Comparison of ENCODE assay signal across 15 cellular contexts in genomic region chr20:63897978-63898561, GRCh38. TPM values are rescaled to one million over a fixed set of nuclear protein-coding genes. Genes with fewer than 3 reads are reported as not detected.
DNase-seq lines count a peak whose midpoint lies in the region; ATAC-seq, FAIRE-seq and TF ChIP-seq lines count a peak whose summit lies in the region.
"Had no signal": no experiment of that assay in that cellular context is flagged by ENCODE, and none has a peak within 500 bp of the region (broad histone marks: within the 10 kb centered on the region; RNA-seq: fewer than 3 reads in every experiment).

No MANE protein-coding gene starts in this region.

- no peak for TF ChIP-seq RAD21 in HepG2 (CRISPR knock-in tag; IDR thresholded peaks at IDR 0.05)

- no peaks in the 10 kb centered on the region for H3K27me3 Mint-ChIP-seq in activated CD4-positive, alpha-beta memory T cell treated with anti-CD3 and anti-CD28 coated beads for 36 hours
- H3K27me3 Mint-ChIP-seq in immature natural killer cell (ENCODE audit: low read depth in 3 of 3): peaks cover 9 to 13% (median 10%) of the 10 kb centered on the region in 3 donors

- DNase-seq in HepG2 (ENCODE audit: low spot score): no peak
- no peak for DNase-seq in right lobe of liver
- DNase-seq in activated CD4-positive, alpha-beta memory T cell treated with anti-CD3 and anti-CD28 coated beads for 36 hours: no peak
- DNase-seq in immature natural killer cell: no peak
- DNase-seq in stomach: no peak
- DNase-seq in DMS79 treated with DMSO at 0.1 percent for 48 hours (lab: John Stamatoyannopoulos, UW): no peak
- no peak for DNase-seq in hepatic stellate cell (ENCODE audit: low spot score)
- DNase-seq: activated CD4-positive, CD25-positive, alpha-beta regulatory T cell treated with anti-CD3 and anti-CD28 coated beads, Interleukin-2, amount 50 U/mL, for 72 hours; activated effector memory CD4-positive, alpha-beta T cell treated with anti-CD3 and anti-CD28 coated beads, Interleukin-2, amount 50 U/mL, for 16 hours; NCI-H1105 had no signal

- H3K4me1 Mint-ChIP-seq in activated CD4-positive, alpha-beta memory T cell treated with anti-CD3 and anti-CD28 coated beads for 36 hours (ENCODE audit: low read depth): peaks cover 59% of the 10 kb centered on the region
- H3K4me1 Mint-ChIP-seq in immature natural killer cell: peaks cover 61 to 69% of the 10 kb centered on the region in 2 donors

- TF ChIP-seq CTCF in HepG2 (CRISPR knock-in tag; IDR thresholded peaks at IDR 0.05) (no peak), right lobe of liver (IDR thresholded peaks at IDR 0.05) (no peak), stomach (IDR thresholded peaks at IDR 0.05) (no peak)

- H3K9me3 Mint-ChIP-seq in activated CD4-positive, alpha-beta memory T cell treated with anti-CD3 and anti-CD28 coated beads for 36 hours: no peaks in the 10 kb centered on the region
- H3K9me3 Mint-ChIP-seq in immature natural killer cell: no peaks in the 10 kb centered on the region

- 92% methylated on average over 6 of the region's 6 CpGs for WGBS in HepG2 (ENCODE audit: low lambda C conversion rate)
- WGBS in right lobe of liver (ENCODE audit: insufficient coverage, low coverage, low lambda C conversion rate, missing lambda C conversion rate): 78% methylated on average over 6 of the region's 6 CpGs
- WGBS in stomach, 5 donors: 43 to 70% (median 59%) methylated on average over 6 of the region's 6 CpGs

- CTCF ChIA-PET in HepG2 (lab: Yijun Ruan, JAX; ENCODE audit: low intra/inter-chr PET ratio, low total read pairs): no interaction called here
- CTCF ChIA-PET in activated CD4-positive, alpha-beta memory T cell treated with anti-CD3 and anti-CD28 coated beads for 36 hours (lab: Charles Lee): interaction anchor here (1.2 kb wide), 1 partner anchor 76 kb away, joined by 5 read pairs; no protein-coding TSS in a partner anchor

- H3K27ac ChIP-seq in HepG2 (ENCODE audit: extremely low read length, insufficient read depth, low read length) (peak overlapping the region; percentile 0), right lobe of liver (no peak overlapping the region), stomach (peak overlapping the region; percentile 59 to 95 (median 88))

- peaks cover 8 to 12% of the 10 kb centered on the region in 2 experiments for H3K36me3 ChIP-seq in HepG2 (replicated peaks in 1 of 2; ENCODE audit: control insufficient read depth in 1 of 2, insufficient read depth in 2 of 2, low read length in 2 of 2)
- H3K36me3 ChIP-seq in right lobe of liver: peaks cover 0 to 3% (median 0%) of the 10 kb centered on the region in 4 donors
- H3K36me3 ChIP-seq in stomach: peaks cover 0 to 7% (median 3%) of the 10 kb centered on the region in 4 donors

- H4K20me1 ChIP-seq in HepG2 (ENCODE audit: insufficient read depth, low read length): peaks cover 43% of the 10 kb centered on the region; the same call in 1 of the 2 replicates

- ATAC-seq in HepG2 (no peak), right lobe of liver (no peak), HG02588 (IDR thresholded peaks at IDR 0.05; ENCODE audit: unreplicated experiment) (no peak)

- no peak for TF ChIP-seq EP300 in HepG2 (IDR thresholded peaks at IDR 0.05; ENCODE audit: low read depth in 2 of 2, low read length in 2 of 2)
- TF ChIP-seq EP300 in HepG2 (CRISPR knock-in tag; IDR thresholded peaks at IDR 0.05; ENCODE audit: borderline replicate concordance): no peak
- TF ChIP-seq EP300 in stomach (IDR thresholded peaks at IDR 0.05): no peak

- no peak for FAIRE-seq in HepG2 (lab: Jason Lieb, UNC)

- no peaks in the 10 kb centered on the region for H3K9me3 ChIP-seq in HepG2 (ENCODE audit: low read length)
- H3K9me3 ChIP-seq in right lobe of liver: no peaks in the 10 kb centered on the region
- H3K9me3 ChIP-seq in stomach: no peaks in the 10 kb centered on the region

- TF ChIP-seq POLR2A in HepG2 (IDR thresholded peaks at IDR 0.05; ENCODE audit: insufficient read depth in 1 of 2, low read depth in 2 of 2, low read length in 2 of 2): no peak; a peak in 1 of 4 replicates
- no peak for TF ChIP-seq POLR2A in right lobe of liver (IDR thresholded peaks at IDR 0.05)
- no peak for TF ChIP-seq POLR2A in stomach (IDR thresholded peaks at IDR 0.05)

- POLR2A ChIA-PET in HepG2 (lab: Yijun Ruan, JAX): interaction anchor here (2.6 to 4.7 kb wide), 3 partner anchors 33 to 82 kb away, joined by 26 to 71 read pairs (median 29); partner anchors contain the start of genes PRPF6, SAMD10, TPD52L2 and UCKL1
- POLR2A ChIA-PET in activated CD4-positive, alpha-beta memory T cell treated with anti-CD3 and anti-CD28 coated beads for 36 hours (lab: Charles Lee): no interaction called here

- H3K4me3 Mint-ChIP-seq in activated CD4-positive, alpha-beta memory T cell treated with anti-CD3 and anti-CD28 coated beads for 36 hours: no peak overlapping the region
- peak overlapping the region in 4 of 5 donors; percentile 29 to 63 (median 44) for H3K4me3 Mint-ChIP-seq in immature natural killer cell

- no peak overlapping the region for H3K4me2 ChIP-seq in HepG2 (ENCODE audit: low read depth, low read length)

- H3K27me3 ChIP-seq in HepG2 (ENCODE audit: control insufficient read depth in 1 of 2, insufficient read depth in 2 of 2, low read length in 2 of 2): no peaks in the 10 kb centered on the region; a peak in 1 of 5 replicates
- no peaks in the 10 kb centered on the region for H3K27me3 ChIP-seq in right lobe of liver
- no peaks in the 10 kb centered on the region for H3K27me3 ChIP-seq in stomach

- peaks cover 19% of the 10 kb centered on the region for H3K36me3 Mint-ChIP-seq in activated CD4-positive, alpha-beta memory T cell treated with anti-CD3 and anti-CD28 coated beads for 36 hours
- H3K36me3 Mint-ChIP-seq in immature natural killer cell: peaks cover 0 to 3% (median 0%) of the 10 kb centered on the region in 3 donors

- peak overlapping the region; percentile 36 for H3K27ac Mint-ChIP-seq in activated CD4-positive, alpha-beta memory T cell treated with anti-CD3 and anti-CD28 coated beads for 36 hours
- peak overlapping the region; percentile 55 to 98 (median 74) for H3K27ac Mint-ChIP-seq in immature natural killer cell

- H3K79me2 ChIP-seq in HepG2 (ENCODE audit: insufficient read depth, low read length): peaks cover 67% of the 10 kb centered on the region

- in situ Hi-C loops in HepG2 (cut with HindIII; ENCODE audit: extremely low pct_ligation_motif_present, low pct_unique_long_range_greater_than_20kb): no loop called here

- H3K4me1 ChIP-seq in HepG2 (ENCODE audit: insufficient read depth, low read length): peaks cover 57% of the 10 kb centered on the region
- peaks cover 0 to 37% (median 9%) of the 10 kb centered on the region in 4 donors for H3K4me1 ChIP-seq in right lobe of liver
- H3K4me1 ChIP-seq in stomach: peaks cover 43 to 86% (median 67%) of the 10 kb centered on the region in 4 donors

- intact Hi-C loops in HepG2 (cut with micrococcal nuclease; ENCODE audit: unreplicated experiment): no loop called here
- intact Hi-C loops in right lobe of liver (cut with DNase I): no loop called here
- intact Hi-C loops in activated CD4-positive, alpha-beta memory T cell treated with anti-CD3 and anti-CD28 coated beads for 36 hours (cut with micrococcal nuclease): loop anchor here (2.0 to 10.0 kb wide), 3 partner anchors 25 to 167 kb away; partner anchors contain the start of genes SAMD10 and TCEA2
- intact Hi-C loops in stomach (cut with DNase I; ENCODE audit: low total_unique reads): no loop called here

- no peak overlapping the region for H3K4me3 ChIP-seq in HepG2 (replicated peaks in 1 of 3; ENCODE audit: insufficient read depth in 1 of 3, low read depth in 2 of 3, low read length in 3 of 3)
- no peak overlapping the region for H3K4me3 ChIP-seq in right lobe of liver
- H3K4me3 ChIP-seq in stomach: peak overlapping the region in 1 of 4 donors; percentile 61

- no peak overlapping the region for H2AFZ ChIP-seq in HepG2 (ENCODE audit: low read length)

- peak overlapping the region; percentile 7; the same call in 1 of the 2 replicates for H3K9ac ChIP-seq in HepG2 (ENCODE audit: insufficient read depth, low read depth, low read length)

- no TSS peak for BruUV-seq in HepG2 (replicated peaks; lab: Mats Ljungman, UMichigan)

RNA-seq across cellular contexts. Expression of gene DNAJC5, which starts 3.1 kb away (rescaled TPM):
- total RNA-seq in HepG2 (2016; rRNA removed; fragmentation: Illumina TruSeq; extraction: Trizol) (54.3 and 64.5 TPM in 2 replicates), right lobe of liver (10 to 100 TPM; 10.7 to 26.0 (median 15.1) TPM), stomach (10 to 100 TPM; 23.7 to 60.1 (median 52.7) TPM)
- total RNA-seq in HepG2 (2016; cell fraction: cytosol; rRNA removed; fragmentation: Illumina TruSeq; extraction: Trizol; ENCODE audit: low read depth): 11.9 and 12.0 TPM in 2 replicates
- total RNA-seq in HepG2 (2016; cell fraction: insoluble cytoplasmic fraction; rRNA removed; fragmentation: Illumina TruSeq; extraction: Trizol): 48.4 and 65.4 TPM in 2 replicates
- 20.9 and 21.3 TPM in 2 replicates for total RNA-seq in HepG2 (2016; cell fraction: membrane; rRNA removed; fragmentation: Illumina TruSeq; extraction: Trizol)
- 36.9 and 44.3 TPM in 2 replicates for total RNA-seq in HepG2 (2016; cell fraction: nucleus; rRNA removed; fragmentation: Illumina TruSeq; extraction: Trizol)
- polyA plus RNA-seq in HepG2 (2011; rRNA removed) (42.8 and 51.8 TPM in 2 replicates), immature natural killer cell (1 to 10 TPM; 1.4 to 8.2 (median 2.9) TPM), stomach (10 to 100 TPM; 23.1 to 26.4 (median 25.6) TPM)
- 50.7 and 53.5 TPM in 2 replicates for polyA plus RNA-seq in HepG2 (2011; cell fraction: cytosol; rRNA removed)
- 53.1 and 56.7 TPM in 2 replicates for polyA plus RNA-seq in HepG2 (2011; cell fraction: nucleus; rRNA removed)
- polyA plus RNA-seq in HepG2 (2012): 35.9 and 42.1 TPM in 2 replicates
- 6.9 and 7.7 TPM in 2 replicates for polyA plus RNA-seq in HepG2 (2016; cell fraction: cytosol; fragmentation: Illumina TruSeq; extraction: Trizol; ENCODE audit: low read depth)
- 37.7 and 43.6 TPM in 2 replicates for polyA plus RNA-seq in HepG2 (2016; cell fraction: insoluble cytoplasmic fraction; fragmentation: Illumina TruSeq; extraction: Trizol; ENCODE audit: low read depth)
- polyA plus RNA-seq in HepG2 (2016; cell fraction: membrane; fragmentation: Illumina TruSeq; extraction: Trizol; ENCODE audit: low read depth): 11.5 and 11.7 TPM in 2 replicates
- 52.1 and 53.7 TPM in 2 replicates for polyA plus RNA-seq in HepG2 (2016; cell fraction: nucleus; fragmentation: Illumina TruSeq; extraction: Trizol; ENCODE audit: insufficient read depth, low read depth)
- 45.9 and 137 TPM in 2 replicates for polyA minus RNA-seq in HepG2 (2011; rRNA and poly(A)+ RNA removed; ENCODE audit: low replicate concordance)
- polyA minus RNA-seq in HepG2 (2011; cell fraction: cytosol; rRNA and poly(A)+ RNA removed): 49.8 and 50.2 TPM in 2 replicates
- polyA minus RNA-seq in HepG2 (2011; cell fraction: nucleus; rRNA and poly(A)+ RNA removed): 27.8 and 28.3 TPM in 2 replicates
- 10 to 100 TPM; 33.7 to 33.8 TPM for total RNA-seq in activated CD4-positive, alpha-beta memory T cell treated with anti-CD3 and anti-CD28 coated beads for 36 hours

RNA-seq across cellular contexts. Expression of gene TPD52L2, which starts 33.0 kb away (rescaled TPM):
- total RNA-seq in HepG2 (2016; rRNA removed; fragmentation: Illumina TruSeq; extraction: Trizol) (156 and 187 TPM in 2 replicates), right lobe of liver (10 to 100 TPM; 20.1 to 46.8 (median 30.5) TPM), stomach (10 to 100 TPM; 42.0 to 53.1 (median 45.5) TPM)
- 17.3 and 18.9 TPM in 2 replicates for total RNA-seq in HepG2 (2016; cell fraction: cytosol; rRNA removed; fragmentation: Illumina TruSeq; extraction: Trizol; ENCODE audit: low read depth)
- total RNA-seq in HepG2 (2016; cell fraction: insoluble cytoplasmic fraction; rRNA removed; fragmentation: Illumina TruSeq; extraction: Trizol): 159 and 183 TPM in 2 replicates
- total RNA-seq in HepG2 (2016; cell fraction: membrane; rRNA removed; fragmentation: Illumina TruSeq; extraction: Trizol): 68.0 and 74.8 TPM in 2 replicates
- total RNA-seq in HepG2 (2016; cell fraction: nucleus; rRNA removed; fragmentation: Illumina TruSeq; extraction: Trizol): 80.6 and 85.7 TPM in 2 replicates
- polyA plus RNA-seq in HepG2 (2011; rRNA removed) (184 and 198 TPM in 2 replicates), immature natural killer cell (10 to 100 TPM; 67.5 to 90.8 (median 79.3) TPM), stomach (10 to 100 TPM; 72.8 to 75.6 (median 73.3) TPM)
- 197 and 204 TPM in 2 replicates for polyA plus RNA-seq in HepG2 (2011; cell fraction: cytosol; rRNA removed)
- polyA plus RNA-seq in HepG2 (2011; cell fraction: nucleus; rRNA removed): 163 and 169 TPM in 2 replicates
- 96.3 and 115 TPM in 2 replicates for polyA plus RNA-seq in HepG2 (2012)
- 18.7 and 19.4 TPM in 2 replicates for polyA plus RNA-seq in HepG2 (2016; cell fraction: cytosol; fragmentation: Illumina TruSeq; extraction: Trizol; ENCODE audit: low read depth)
- 188 and 207 TPM in 2 replicates for polyA plus RNA-seq in HepG2 (2016; cell fraction: insoluble cytoplasmic fraction; fragmentation: Illumina TruSeq; extraction: Trizol; ENCODE audit: low read depth)
- polyA plus RNA-seq in HepG2 (2016; cell fraction: membrane; fragmentation: Illumina TruSeq; extraction: Trizol; ENCODE audit: low read depth): 59.6 and 59.7 TPM in 2 replicates
- 162 and 173 TPM in 2 replicates for polyA plus RNA-seq in HepG2 (2016; cell fraction: nucleus; fragmentation: Illumina TruSeq; extraction: Trizol; ENCODE audit: insufficient read depth, low read depth)
- 128 and 150 TPM in 2 replicates for polyA minus RNA-seq in HepG2 (2011; rRNA and poly(A)+ RNA removed; ENCODE audit: low replicate concordance)
- polyA minus RNA-seq in HepG2 (2011; cell fraction: cytosol; rRNA and poly(A)+ RNA removed): 114 and 118 TPM in 2 replicates
- 47.3 and 56.6 TPM in 2 replicates for polyA minus RNA-seq in HepG2 (2011; cell fraction: nucleus; rRNA and poly(A)+ RNA removed)
- total RNA-seq in activated CD4-positive, alpha-beta memory T cell treated with anti-CD3 and anti-CD28 coated beads for 36 hours: 10 to 100 TPM; 67.8 to 70.8 TPM

RNA-seq across cellular contexts. Expression of gene ABHD16B, which starts 36.8 kb away (rescaled TPM):
- total RNA-seq in HepG2 (2016; rRNA removed; fragmentation: Illumina TruSeq; extraction: Trizol) (not detected in 2 replicates), right lobe of liver (not detected), stomach (not detected)
- not detected in 2 replicates for total RNA-seq in HepG2 (2016; cell fraction: cytosol; rRNA removed; fragmentation: Illumina TruSeq; extraction: Trizol; ENCODE audit: low read depth)
- total RNA-seq in HepG2 (2016; cell fraction: insoluble cytoplasmic fraction; rRNA removed; fragmentation: Illumina TruSeq; extraction: Trizol): not detected in 2 replicates
- total RNA-seq in HepG2 (2016; cell fraction: membrane; rRNA removed; fragmentation: Illumina TruSeq; extraction: Trizol): not detected in 2 replicates
- not detected in 2 replicates for total RNA-seq in HepG2 (2016; cell fraction: nucleus; rRNA removed; fragmentation: Illumina TruSeq; extraction: Trizol)
- polyA plus RNA-seq in HepG2 (2011; rRNA removed) (not detected in 2 replicates), immature natural killer cell (under 1 TPM in 1 of 3 donors, not detected in 2; 0.34 TPM), stomach (under 1 TPM in 2 of 3 donors, not detected in 1; 0.37 to 0.43 TPM)
- not detected in 2 replicates for polyA plus RNA-seq in HepG2 (2011; cell fraction: cytosol; rRNA removed)
- polyA plus RNA-seq in HepG2 (2011; cell fraction: nucleus; rRNA removed): not detected in 2 replicates
- not detected in 2 replicates for polyA plus RNA-seq in HepG2 (2012)
- not detected in 2 replicates for polyA plus RNA-seq in HepG2 (2016; cell fraction: cytosol; fragmentation: Illumina TruSeq; extraction: Trizol; ENCODE audit: low read depth)
- not detected in 2 replicates for polyA plus RNA-seq in HepG2 (2016; cell fraction: insoluble cytoplasmic fraction; fragmentation: Illumina TruSeq; extraction: Trizol; ENCODE audit: low read depth)
- polyA plus RNA-seq in HepG2 (2016; cell fraction: membrane; fragmentation: Illumina TruSeq; extraction: Trizol; ENCODE audit: low read depth): not detected in 2 replicates
- polyA plus RNA-seq in HepG2 (2016; cell fraction: nucleus; fragmentation: Illumina TruSeq; extraction: Trizol; ENCODE audit: insufficient read depth, low read depth): not detected in 2 replicates
- polyA minus RNA-seq in HepG2 (2011; rRNA and poly(A)+ RNA removed; ENCODE audit: low replicate concordance): not detected in 2 replicates
- polyA minus RNA-seq in HepG2 (2011; cell fraction: cytosol; rRNA and poly(A)+ RNA removed): not detected in 2 replicates
- polyA minus RNA-seq in HepG2 (2011; cell fraction: nucleus; rRNA and poly(A)+ RNA removed): not detected in 2 replicates
- not detected for total RNA-seq in activated CD4-positive, alpha-beta memory T cell treated with anti-CD3 and anti-CD28 coated beads for 36 hours
- total RNA-seq: cardiac septum, kidney epithelial cell, renal cortical epithelial cell, ureter had no signal

RNA-seq across cellular contexts. Expression of gene UCKL1, which starts 58.1 kb away (rescaled TPM):
- 48.0 and 50.2 TPM in 2 replicates for total RNA-seq in HepG2 (2016; rRNA removed; fragmentation: Illumina TruSeq; extraction: Trizol)
- 15.0 and 16.7 TPM in 2 replicates for total RNA-seq in HepG2 (2016; cell fraction: cytosol; rRNA removed; fragmentation: Illumina TruSeq; extraction: Trizol; ENCODE audit: low read depth)
- 43.5 and 50.1 TPM in 2 replicates for total RNA-seq in HepG2 (2016; cell fraction: insoluble cytoplasmic fraction; rRNA removed; fragmentation: Illumina TruSeq; extraction: Trizol)
- total RNA-seq in HepG2 (2016; cell fraction: membrane; rRNA removed; fragmentation: Illumina TruSeq; extraction: Trizol): 24.1 and 25.5 TPM in 2 replicates
- 48.6 and 53.0 TPM in 2 replicates for total RNA-seq in HepG2 (2016; cell fraction: nucleus; rRNA removed; fragmentation: Illumina TruSeq; extraction: Trizol)
- polyA plus RNA-seq in HepG2 (2011; rRNA removed): 126 and 168 TPM in 2 replicates
- polyA plus RNA-seq in HepG2 (2011; cell fraction: cytosol; rRNA removed): 98.0 and 129 TPM in 2 replicates
- 680 and 852 TPM in 2 replicates for polyA plus RNA-seq in HepG2 (2011; cell fraction: nucleus; rRNA removed)
- polyA plus RNA-seq in HepG2 (2012): 77.7 and 89.9 TPM in 2 replicates
- 10.6 and 11.6 TPM in 2 replicates for polyA plus RNA-seq in HepG2 (2016; cell fraction: cytosol; fragmentation: Illumina TruSeq; extraction: Trizol; ENCODE audit: low read depth)
- polyA plus RNA-seq in HepG2 (2016; cell fraction: insoluble cytoplasmic fraction; fragmentation: Illumina TruSeq; extraction: Trizol; ENCODE audit: low read depth): 45.9 and 52.5 TPM in 2 replicates
- polyA plus RNA-seq in HepG2 (2016; cell fraction: membrane; fragmentation: Illumina TruSeq; extraction: Trizol; ENCODE audit: low read depth): 15.4 and 15.7 TPM in 2 replicates
- 207 and 220 TPM in 2 replicates for polyA plus RNA-seq in HepG2 (2016; cell fraction: nucleus; fragmentation: Illumina TruSeq; extraction: Trizol; ENCODE audit: insufficient read depth, low read depth)
- polyA minus RNA-seq in HepG2 (2011; rRNA and poly(A)+ RNA removed; ENCODE audit: low replicate concordance): 43.6 and 139 TPM in 2 replicates
- polyA minus RNA-seq in HepG2 (2011; cell fraction: cytosol; rRNA and poly(A)+ RNA removed): 37.0 and 42.5 TPM in 2 replicates
- 80.1 and 85.5 TPM in 2 replicates for polyA minus RNA-seq in HepG2 (2011; cell fraction: nucleus; rRNA and poly(A)+ RNA removed)
- 10 to 100 TPM; 13.1 to 28.5 (median 16.9) TPM for total RNA-seq in right lobe of liver
- total RNA-seq in activated CD4-positive, alpha-beta memory T cell treated with anti-CD3 and anti-CD28 coated beads for 36 hours: 10 to 100 TPM; 26.6 to 29.6 TPM
- 10 to 100 TPM; 19.3 to 35.5 (median 30.8) TPM for polyA plus RNA-seq in immature natural killer cell
- total RNA-seq in stomach: 100 to 1,000 TPM in 1 of 5 donors, 10 to 100 TPM in 4; 20.9 to 107 (median 36.8) TPM
- 10 to 100 TPM; 17.7 to 60.5 (median 24.0) TPM for polyA plus RNA-seq in stomach

Comparison
In these comparisons a context has a peak if more than half of its experiments do, and no peak if none do; other contexts are left out.
1. H3K27ac ChIP-seq: peak in HepG2 (single experiment) and stomach (5 of 5); none in right lobe of liver (0 of 3).